Comparison of ENCODE assay signal across 1 cellular context in the genomic region with DNA sequence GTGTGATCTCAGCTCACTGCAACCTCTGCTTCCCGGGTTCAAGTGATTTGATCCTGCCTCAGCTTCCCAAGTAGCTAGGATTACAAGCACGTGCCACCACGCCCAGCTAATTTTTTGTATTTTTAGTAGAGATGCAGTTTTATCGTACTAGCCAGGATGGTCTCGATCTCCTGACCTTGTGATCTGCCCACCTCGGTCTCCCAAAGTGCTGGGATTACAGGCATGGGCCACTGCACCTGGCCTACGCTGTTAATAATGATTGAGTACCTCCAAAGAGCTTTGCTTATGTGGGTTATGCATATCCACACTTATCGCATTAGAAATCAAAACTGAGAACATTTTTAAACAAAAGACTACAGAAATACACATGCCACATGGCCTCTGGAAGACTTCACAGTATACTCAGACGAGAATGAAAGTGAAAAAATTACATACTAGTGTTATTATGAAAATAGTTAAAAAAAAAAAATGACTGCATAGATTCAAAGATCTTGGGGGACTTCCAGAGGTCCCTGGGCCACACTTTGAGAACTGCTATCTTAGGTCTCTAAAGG.
TF ChIP-seq lines count a peak whose summit lies in the region.

No MANE protein-coding gene starts in this region.

TF ChIP-seq in HepG2, 621 proteins besides CTCF, POLR2A, EP300 and RAD21:
- TF ChIP-seq, protein P1, sequence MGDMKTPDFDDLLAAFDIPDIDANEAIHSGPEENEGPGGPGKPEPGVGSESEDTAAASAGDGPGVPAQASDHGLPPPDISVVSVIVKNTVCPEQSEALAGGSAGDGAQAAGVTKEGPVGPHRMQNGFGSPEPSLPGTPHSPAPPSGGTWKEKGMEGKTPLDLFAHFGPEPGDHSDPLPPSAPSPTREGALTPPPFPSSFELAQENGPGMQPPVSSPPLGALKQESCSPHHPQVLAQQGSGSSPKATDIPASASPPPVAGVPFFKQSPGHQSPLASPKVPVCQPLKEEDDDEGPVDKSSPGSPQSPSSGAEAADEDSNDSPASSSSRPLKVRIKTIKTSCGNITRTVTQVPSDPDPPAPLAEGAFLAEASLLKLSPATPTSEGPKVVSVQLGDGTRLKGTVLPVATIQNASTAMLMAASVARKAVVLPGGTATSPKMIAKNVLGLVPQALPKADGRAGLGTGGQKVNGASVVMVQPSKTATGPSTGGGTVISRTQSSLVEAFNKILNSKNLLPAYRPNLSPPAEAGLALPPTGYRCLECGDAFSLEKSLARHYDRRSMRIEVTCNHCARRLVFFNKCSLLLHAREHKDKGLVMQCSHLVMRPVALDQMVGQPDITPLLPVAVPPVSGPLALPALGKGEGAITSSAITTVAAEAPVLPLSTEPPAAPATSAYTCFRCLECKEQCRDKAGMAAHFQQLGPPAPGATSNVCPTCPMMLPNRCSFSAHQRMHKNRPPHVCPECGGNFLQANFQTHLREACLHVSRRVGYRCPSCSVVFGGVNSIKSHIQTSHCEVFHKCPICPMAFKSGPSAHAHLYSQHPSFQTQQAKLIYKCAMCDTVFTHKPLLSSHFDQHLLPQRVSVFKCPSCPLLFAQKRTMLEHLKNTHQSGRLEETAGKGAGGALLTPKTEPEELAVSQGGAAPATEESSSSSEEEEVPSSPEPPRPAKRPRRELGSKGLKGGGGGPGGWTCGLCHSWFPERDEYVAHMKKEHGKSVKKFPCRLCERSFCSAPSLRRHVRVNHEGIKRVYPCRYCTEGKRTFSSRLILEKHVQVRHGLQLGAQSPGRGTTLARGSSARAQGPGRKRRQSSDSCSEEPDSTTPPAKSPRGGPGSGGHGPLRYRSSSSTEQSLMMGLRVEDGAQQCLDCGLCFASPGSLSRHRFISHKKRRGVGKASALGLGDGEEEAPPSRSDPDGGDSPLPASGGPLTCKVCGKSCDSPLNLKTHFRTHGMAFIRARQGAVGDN (CRISPR knock-in tag; IDR thresholded peaks at IDR 0.05) = no peak
- TF ChIP-seq, protein P2, sequence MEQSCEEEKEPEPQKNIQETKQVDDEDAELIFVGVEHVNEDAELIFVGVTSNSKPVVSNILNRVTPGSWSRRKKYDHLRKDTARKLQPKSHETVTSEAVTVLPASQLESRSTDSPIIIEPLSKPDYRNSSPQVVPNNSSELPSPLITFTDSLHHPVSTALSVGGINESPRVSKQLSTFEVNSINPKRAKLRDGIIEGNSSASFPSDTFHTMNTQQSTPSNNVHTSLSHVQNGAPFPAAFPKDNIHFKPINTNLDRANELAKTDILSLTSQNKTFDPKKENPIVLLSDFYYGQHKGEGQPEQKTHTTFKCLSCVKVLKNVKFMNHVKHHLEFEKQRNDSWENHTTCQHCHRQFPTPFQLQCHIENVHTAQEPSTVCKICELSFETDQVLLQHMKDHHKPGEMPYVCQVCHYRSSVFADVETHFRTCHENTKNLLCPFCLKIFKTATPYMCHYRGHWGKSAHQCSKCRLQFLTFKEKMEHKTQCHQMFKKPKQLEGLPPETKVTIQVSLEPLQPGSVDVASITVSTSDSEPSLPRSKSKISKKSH (CRISPR knock-in tag; IDR thresholded peaks at IDR 0.05; ENCODE audit: borderline replicate concordance) = no peak
- TF ChIP-seq PCBP2 (optimal IDR thresholded peaks at IDR 0.05; ENCODE audit: low read depth, low read length, poor library complexity, severe bottlenecking) (no peak), KDM2A (CRISPR knock-in tag; IDR thresholded peaks at IDR 0.05; ENCODE audit: borderline replicate concordance, low read depth) (no peak), ARNT (IDR thresholded peaks at IDR 0.05) (no peak), ZNF781 (CRISPR knock-in tag; IDR thresholded peaks at IDR 0.05; ENCODE audit: borderline replicate concordance, not compliant biosample characterization) (no peak), ZMYM2 (CRISPR knock-in tag; IDR thresholded peaks at IDR 0.05) (no peak), GFI1 (CRISPR knock-in tag; IDR thresholded peaks at IDR 0.05; ENCODE audit: borderline replicate concordance) (no peak)
- TF ChIP-seq, protein P3, sequence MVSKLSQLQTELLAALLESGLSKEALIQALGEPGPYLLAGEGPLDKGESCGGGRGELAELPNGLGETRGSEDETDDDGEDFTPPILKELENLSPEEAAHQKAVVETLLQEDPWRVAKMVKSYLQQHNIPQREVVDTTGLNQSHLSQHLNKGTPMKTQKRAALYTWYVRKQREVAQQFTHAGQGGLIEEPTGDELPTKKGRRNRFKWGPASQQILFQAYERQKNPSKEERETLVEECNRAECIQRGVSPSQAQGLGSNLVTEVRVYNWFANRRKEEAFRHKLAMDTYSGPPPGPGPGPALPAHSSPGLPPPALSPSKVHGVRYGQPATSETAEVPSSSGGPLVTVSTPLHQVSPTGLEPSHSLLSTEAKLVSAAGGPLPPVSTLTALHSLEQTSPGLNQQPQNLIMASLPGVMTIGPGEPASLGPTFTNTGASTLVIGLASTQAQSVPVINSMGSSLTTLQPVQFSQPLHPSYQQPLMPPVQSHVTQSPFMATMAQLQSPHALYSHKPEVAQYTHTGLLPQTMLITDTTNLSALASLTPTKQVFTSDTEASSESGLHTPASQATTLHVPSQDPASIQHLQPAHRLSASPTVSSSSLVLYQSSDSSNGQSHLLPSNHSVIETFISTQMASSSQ (IDR thresholded peaks at IDR 0.05; ENCODE audit: low read depth) = no peak
- TF ChIP-seq, protein P3 (CRISPR knock-in tag; IDR thresholded peaks at IDR 0.05; ENCODE audit: borderline replicate concordance) = no peak
